13 cellular contexts compared by ENCODE assay signal in genomic region chrX:29531336-29531735, GRCh38.
DNase-seq lines count a peak whose midpoint lies in the region; ATAC-seq, FAIRE-seq and TF ChIP-seq lines count a peak whose summit lies in the region.
"Had no signal": no experiment of that assay in that cellular context is flagged by ENCODE, and none has a peak within 500 bp of the region (broad histone marks: within the 10 kb centered on the region; RNA-seq: fewer than 3 reads in every experiment).

No MANE protein-coding gene starts in this region.

- CTCF ChIA-PET in GM10248 (lab: Yijun Ruan, JAX): no interaction called here
- CTCF ChIA-PET in PC-9 (lab: Charles Lee): no interaction called here
- CTCF ChIA-PET in CD4-positive, alpha-beta T cell (lab: Charles Lee): no interaction called here

- no peaks in the 10 kb centered on the region for H3K36me3 Mint-ChIP-seq in CD4-positive, alpha-beta T cell (ENCODE audit: low read depth)

- H3K27me3 Mint-ChIP-seq in CD4-positive, alpha-beta T cell: no peaks in the 10 kb centered on the region
- H3K27me3 Mint-ChIP-seq: activated CD4-positive, alpha-beta T cell treated with anti-CD3 and anti-CD28 coated beads for 36 hours; activated T-helper 17 cell treated with anti-CD3 and anti-CD28 coated beads, Interleukin-2, amount 50 U/mL, for 72 hours had no signal

- H3K36me3 ChIP-seq in PC-9 (ENCODE audit: low read depth) (no peaks in the 10 kb centered on the region), vagina (no peaks in the 10 kb centered on the region)
- H3K36me3 ChIP-seq: gastroesophageal sphincter had no signal

- no peak overlapping the region for H3K4me3 ChIP-seq in PC-9
- H3K4me3 ChIP-seq in vagina: no peak overlapping the region
- H3K4me3 ChIP-seq: gastroesophageal sphincter had no signal

- no peak overlapping the region for H3K27ac Mint-ChIP-seq in CD4-positive, alpha-beta T cell
- H3K27ac Mint-ChIP-seq: activated CD4-positive, alpha-beta T cell treated with anti-CD3 and anti-CD28 coated beads for 36 hours; activated T-helper 17 cell treated with anti-CD3 and anti-CD28 coated beads, Interleukin-2, amount 50 U/mL, for 72 hours had no signal

- H3K9me3 ChIP-seq in PC-9 (ENCODE audit: insufficient read depth, low read depth): no peaks in the 10 kb centered on the region
- no peaks in the 10 kb centered on the region for H3K9me3 ChIP-seq in vagina
- H3K9me3 ChIP-seq in CD4-positive, alpha-beta T cell (ENCODE audit: control insufficient read depth, low read length): no peaks in the 10 kb centered on the region
- H3K9me3 ChIP-seq: gastroesophageal sphincter had no signal

- H3K79me2 ChIP-seq in PC-9 (ENCODE audit: low read depth): no peaks in the 10 kb centered on the region

- H3K4me1 ChIP-seq in PC-9 (replicated peaks; ENCODE audit: insufficient read depth) (no peaks in the 10 kb centered on the region), vagina (no peaks in the 10 kb centered on the region)
- H3K4me1 ChIP-seq: gastroesophageal sphincter had no signal

- TF ChIP-seq CTCF in GM10248 (IDR thresholded peaks at IDR 0.05; ENCODE audit: control extremely low read depth, extremely low read depth, low read depth, missing control alignments) (no peak), PC-9 (conservative IDR thresholded peaks at IDR 0.05) (no peak), vagina (IDR thresholded peaks at IDR 0.05) (no peak)
- TF ChIP-seq CTCF in CD4-positive, alpha-beta T cell (IDR thresholded peaks at IDR 0.05): no peak

- H3K4me1 Mint-ChIP-seq in CD4-positive, alpha-beta T cell (ENCODE audit: low read depth): no peaks in the 10 kb centered on the region
- H3K4me1 Mint-ChIP-seq: activated CD4-positive, alpha-beta T cell treated with anti-CD3 and anti-CD28 coated beads for 36 hours; activated T-helper 17 cell treated with anti-CD3 and anti-CD28 coated beads, Interleukin-2, amount 50 U/mL, for 72 hours had no signal

- peak; percentile 37 for DNase-seq in GM10248 (ENCODE audit: extremely low spot score)
- no peak for DNase-seq in GM19239 (ENCODE audit: insufficient read length, low spot score)
- DNase-seq in PC-9: no peak
- DNase-seq in NCI-H1694 treated with DMSO at 0.1 percent for 48 hours (lab: John Stamatoyannopoulos, UW): no peak
- no peak for DNase-seq in vagina (ENCODE audit: extremely low spot score in 2 of 2)
- no peak for DNase-seq in CD4-positive, alpha-beta T cell
- DNase-seq: activated CD4-positive, alpha-beta T cell treated with anti-CD3 and anti-CD28 coated beads for 36 hours; SW 1271 had no signal

- no peaks in the 10 kb centered on the region for H4K20me1 ChIP-seq in PC-9 (ENCODE audit: insufficient read depth)

- H2AFZ ChIP-seq in PC-9: no peak overlapping the region

- H3K4me3 Mint-ChIP-seq in CD4-positive, alpha-beta T cell: no peak overlapping the region
- H3K4me3 Mint-ChIP-seq: activated CD4-positive, alpha-beta T cell treated with anti-CD3 and anti-CD28 coated beads for 36 hours; activated T-helper 17 cell treated with anti-CD3 and anti-CD28 coated beads, Interleukin-2, amount 50 U/mL, for 72 hours had no signal

- H3K27ac ChIP-seq in PC-9: no peak overlapping the region
- H3K27ac ChIP-seq in vagina: no peak overlapping the region
- H3K27ac ChIP-seq in CD4-positive, alpha-beta T cell (ENCODE audit: low read depth, low read length): no peak overlapping the region
- H3K27ac ChIP-seq: gastroesophageal sphincter had no signal

- POLR2A ChIA-PET in GM10248 (lab: Yijun Ruan, JAX) (no interaction called here), PC-9 (lab: Charles Lee; ENCODE audit: unreplicated experiment) (no interaction called here)
- POLR2A ChIA-PET in CD4-positive, alpha-beta T cell (lab: Charles Lee): no interaction called here

- H3K9me2 ChIP-seq in PC-9 (ENCODE audit: insufficient read depth): no peaks in the 10 kb centered on the region

- intact Hi-C loops in PC-9 (cut with micrococcal nuclease; ENCODE audit: unreplicated experiment): loop anchor here (10.0 kb wide), 1 partner anchor 123 kb away; no protein-coding TSS in a partner anchor
- intact Hi-C loops in vagina (cut with DNase I): no loop called here
- intact Hi-C loops in CD4-positive, alpha-beta T cell (cut with DNase I, micrococcal nuclease): no loop called here

- no TSS peak for BruUV-seq in PC-9 (replicated peaks; lab: Mats Ljungman, UMichigan)

- FAIRE-seq in GM19239 (lab: Jason Lieb, UNC): peak; percentile 93
- FAIRE-seq: islet of Langerhans had no signal

- H3K27me3 ChIP-seq in PC-9 (ENCODE audit: insufficient read depth, low read depth) (no peaks in the 10 kb centered on the region), vagina (no peaks in the 10 kb centered on the region)
- no peaks in the 10 kb centered on the region for H3K27me3 ChIP-seq in CD4-positive, alpha-beta T cell (ENCODE audit: control insufficient read depth, insufficient read depth, low read length)
- H3K27me3 ChIP-seq: gastroesophageal sphincter had no signal

- ATAC-seq in HG02571 (IDR thresholded peaks at IDR 0.05; ENCODE audit: unreplicated experiment) (peak; percentile 58), HG03108 (IDR thresholded peaks at IDR 0.05; ENCODE audit: unreplicated experiment) (peak; percentile 78)
- no peak for ATAC-seq in CD4-positive, alpha-beta T cell (ENCODE audit: poor library complexity)
- ATAC-seq: activated CD4-positive, alpha-beta T cell treated with anti-CD3 and anti-CD28 coated beads for 36 hours; activated T-helper 17 cell treated with anti-CD3 and anti-CD28 coated beads, Interleukin-2, amount 50 U/mL, for 72 hours; gastroesophageal sphincter had no signal

- H3F3A ChIP-seq in PC-9 (ENCODE audit: insufficient read depth, low read depth): no peaks in the 10 kb centered on the region

- peaks cover 2% of the 10 kb centered on the region for H3K9me3 Mint-ChIP-seq in CD4-positive, alpha-beta T cell
- H3K9me3 Mint-ChIP-seq: activated T-helper 17 cell treated with anti-CD3 and anti-CD28 coated beads, Interleukin-2, amount 50 U/mL, for 72 hours had no signal

- H3K4me2 ChIP-seq in PC-9: no peak overlapping the region

- TF ChIP-seq POLR2A in vagina (IDR thresholded peaks at IDR 0.05): no peak
